8 cellular contexts compared by ENCODE assay signal in genomic region chr16:714558-715447, GRCh38. TPM values are rescaled to one million over a fixed set of nuclear protein-coding genes. Genes with fewer than 3 reads are reported as not detected.
DNase-seq lines count a peak whose midpoint lies in the region; ATAC-seq and TF ChIP-seq lines count a peak whose summit lies in the region.

TSS of gene METRN (plus strand) at chr16:715118. CDS start at chr16:715290, 172 bp downstream.

- intact Hi-C loops in activated T-helper 2 cell treated with anti-CD3 and anti-CD28 coated beads, Interferon-gamma antibody, Interleukin-2, Interleukin-4, amounts not matched to agents 10 μg/mL and 5 μg/mL and 100 μg/mL, durations not matched to agents 14 hours and 24 hours and 36 hours (cut with micrococcal nuclease): no loop called here

- H3K9me3 Mint-ChIP-seq in activated T-helper 2 cell treated with anti-CD3 and anti-CD28 coated beads, Interferon-gamma antibody, Interleukin-2, Interleukin-4, amounts not matched to agents 10 μg/mL and 5 μg/mL and 100 μg/mL, durations not matched to agents 14 hours and 24 hours and 36 hours: no peaks in the 10 kb centered on the region
- H3K9me3 Mint-ChIP-seq in naive thymus-derived CD8-positive, alpha-beta T cell: no peaks in the 10 kb centered on the region
- no peaks in the 10 kb centered on the region for H3K9me3 Mint-ChIP-seq in stimulated activated memory B cell treated with anti-CD40 and anti-IgM and Interleukin-4, amounts not matched to agents 10 μg/mL and 1 μg/mL and 100 μg/mL, for 72 hours

- CTCF ChIA-PET in RWPE1 (lab: Yijun Ruan, JAX): interaction anchor here (1.2 to 1.4 kb wide), 4 partner anchors 31 to 81 kb away, joined by 3 to 5 read pairs (median 4); partner anchors contain the start of gene JMJD8

- H3K4me1 Mint-ChIP-seq in activated T-helper 2 cell treated with anti-CD3 and anti-CD28 coated beads, Interferon-gamma antibody, Interleukin-2, Interleukin-4, amounts not matched to agents 10 μg/mL and 5 μg/mL and 100 μg/mL, durations not matched to agents 14 hours and 24 hours and 36 hours (ENCODE audit: low read depth): peaks cover 7% of the 10 kb centered on the region
- H3K4me1 Mint-ChIP-seq in naive thymus-derived CD8-positive, alpha-beta T cell: peaks cover 13 to 35% (median 26%) of the 10 kb centered on the region in 4 donors
- H3K4me1 Mint-ChIP-seq in stimulated activated memory B cell treated with anti-CD40 and anti-IgM and Interleukin-4, amounts not matched to agents 10 μg/mL and 1 μg/mL and 100 μg/mL, for 72 hours: peaks cover 26% of the 10 kb centered on the region

- no peak within 1 kb of the TSS for H3K27ac Mint-ChIP-seq in activated T-helper 2 cell treated with anti-CD3 and anti-CD28 coated beads, Interferon-gamma antibody, Interleukin-2, Interleukin-4, amounts not matched to agents 10 μg/mL and 5 μg/mL and 100 μg/mL, durations not matched to agents 14 hours and 24 hours and 36 hours
- H3K27ac Mint-ChIP-seq in naive thymus-derived CD8-positive, alpha-beta T cell: peak within 1 kb of the TSS in 2 of 10 donors; percentile 20 to 52
- no peak within 1 kb of the TSS for H3K27ac Mint-ChIP-seq in stimulated activated memory B cell treated with anti-CD40 and anti-IgM and Interleukin-4, amounts not matched to agents 10 μg/mL and 1 μg/mL and 100 μg/mL, for 72 hours

- peak within 1 kb of the TSS; percentile 65 for H3K4me3 Mint-ChIP-seq in activated T-helper 2 cell treated with anti-CD3 and anti-CD28 coated beads, Interferon-gamma antibody, Interleukin-2, Interleukin-4, amounts not matched to agents 10 μg/mL and 5 μg/mL and 100 μg/mL, durations not matched to agents 14 hours and 24 hours and 36 hours (ENCODE audit: low read depth)
- H3K4me3 Mint-ChIP-seq in naive thymus-derived CD8-positive, alpha-beta T cell: peak within 1 kb of the TSS; percentile 19 to 83 (median 64)
- peak within 1 kb of the TSS; percentile 39 for H3K4me3 Mint-ChIP-seq in stimulated activated memory B cell treated with anti-CD40 and anti-IgM and Interleukin-4, amounts not matched to agents 10 μg/mL and 1 μg/mL and 100 μg/mL, for 72 hours

- no peaks in the 10 kb centered on the region for H3K36me3 Mint-ChIP-seq in activated T-helper 2 cell treated with anti-CD3 and anti-CD28 coated beads, Interferon-gamma antibody, Interleukin-2, Interleukin-4, amounts not matched to agents 10 μg/mL and 5 μg/mL and 100 μg/mL, durations not matched to agents 14 hours and 24 hours and 36 hours (ENCODE audit: low read depth)
- no peaks in the 10 kb centered on the region for H3K36me3 Mint-ChIP-seq in naive thymus-derived CD8-positive, alpha-beta T cell
- no peaks in the 10 kb centered on the region for H3K36me3 Mint-ChIP-seq in stimulated activated memory B cell treated with anti-CD40 and anti-IgM and Interleukin-4, amounts not matched to agents 10 μg/mL and 1 μg/mL and 100 μg/mL, for 72 hours

- peak; percentile 73 to 74 for DNase-seq in AML-193 (lab: John Stamatoyannopoulos, UW)
- peak; percentile 98 for DNase-seq in GM19238 (ENCODE audit: insufficient read length, low spot score)
- peak; percentile 80 for DNase-seq in HT1080 (ENCODE audit: low read depth)
- DNase-seq in RWPE1 (ENCODE audit: low spot score): peak; percentile 84
- DNase-seq in activated T-helper 2 cell treated with anti-CD3 and anti-CD28 coated beads, Interferon-gamma antibody, Interleukin-2, Interleukin-4, amounts not matched to agents 10 μg/mL and 5 μg/mL and 100 μg/mL, durations not matched to agents 14 hours and 24 hours and 36 hours (ENCODE audit: low spot score): peak; percentile 86
- peak; percentile 76 for DNase-seq in fibroblast of mammary gland (ENCODE audit: low read depth)
- peak; percentile 79 to 95 (median 85) for DNase-seq in naive thymus-derived CD8-positive, alpha-beta T cell

- TF ChIP-seq CTCF in RWPE1 (conservative IDR thresholded peaks at IDR 0.05; ENCODE audit: low read depth): no peak
- no peak for TF ChIP-seq CTCF in fibroblast of mammary gland (conservative IDR thresholded peaks at IDR 0.05; ENCODE audit: control insufficient read depth, insufficient read depth, low read depth, low read length)

- POLR2A ChIA-PET in RWPE1 (lab: Yijun Ruan, JAX; ENCODE audit: low non-redundant PET): no interaction called here
- POLR2A ChIA-PET in naive thymus-derived CD8-positive, alpha-beta T cell (lab: Charles Lee): interaction anchor here (1.1 to 21.0 kb wide), 5 partner anchors 14 to 74 kb away, joined by 3 to 411 read pairs (median 9); partner anchors contain the start of genes CCDC78, CHTF18, CIAO3 and HAGHL

- peak within 1 kb of the TSS; percentile 95 for H3K27ac ChIP-seq in RWPE1

- peaks cover 8% of the 10 kb centered on the region for H3K27me3 Mint-ChIP-seq in activated T-helper 2 cell treated with anti-CD3 and anti-CD28 coated beads, Interferon-gamma antibody, Interleukin-2, Interleukin-4, amounts not matched to agents 10 μg/mL and 5 μg/mL and 100 μg/mL, durations not matched to agents 14 hours and 24 hours and 36 hours (ENCODE audit: low read depth)
- peaks cover 0 to 15% (median 0%) of the 10 kb centered on the region in 5 donors for H3K27me3 Mint-ChIP-seq in naive thymus-derived CD8-positive, alpha-beta T cell
- H3K27me3 Mint-ChIP-seq in stimulated activated memory B cell treated with anti-CD40 and anti-IgM and Interleukin-4, amounts not matched to agents 10 μg/mL and 1 μg/mL and 100 μg/mL, for 72 hours: peaks cover 38% of the 10 kb centered on the region

- peak; percentile 85 to 89 for ATAC-seq in naive thymus-derived CD8-positive, alpha-beta T cell
- peak; percentile 93 for ATAC-seq in stimulated activated memory B cell treated with anti-CD40 and anti-IgM and Interleukin-4, amounts not matched to agents 10 μg/mL and 1 μg/mL and 100 μg/mL, for 72 hours

- H3K4me3 ChIP-seq in fibroblast of mammary gland (ENCODE audit: control insufficient read depth, low read depth, low read length): peak within 1 kb of the TSS; percentile 49

RNA-seq across cellular contexts. Expression of gene METRN, which starts in this region (rescaled TPM):
- total RNA-seq in HT1080 (2014; rRNA removed; shearing (Covaris generic)): 119 and 152 TPM in 2 replicates
- 45.2 and 64.3 TPM in 2 replicates for polyA plus RNA-seq in HT1080 (2015; cell fraction: cytosol; rRNA removed)
- 31.3 and 37.7 TPM in 2 replicates for polyA plus RNA-seq in HT1080 (2015; cell fraction: nucleus; rRNA removed)
- 30.0 and 31.7 TPM in 2 replicates for total RNA-seq in activated T-helper 2 cell treated with anti-CD3 and anti-CD28 coated beads, Interferon-gamma antibody, Interleukin-2, Interleukin-4, amounts not matched to agents 10 μg/mL and 5 μg/mL and 100 μg/mL, durations not matched to agents 14 hours and 24 hours and 36 hours
- 10 to 100 TPM; 13.1 to 14.4 TPM for total RNA-seq in naive thymus-derived CD8-positive, alpha-beta T cell
- 10 to 100 TPM; 22.1 to 40.9 (median 35.8) TPM for polyA plus RNA-seq in naive thymus-derived CD8-positive, alpha-beta T cell

Comparison
In these comparisons a context has a peak if more than half of its experiments do, and no peak if none do; other contexts are left out.
1. Peak in every context shown above with its lines: DNase-seq, ATAC-seq, H3K4me3 ChIP-seq and H3K27ac ChIP-seq.